Comparison of ENCODE assay signal across 1 cellular context in genomic region chr19:41426952-41427646, GRCh38.
TF ChIP-seq lines count a peak whose summit lies in the region.

Gene B3GNT8 (minus strand): TSS chr19:41427374. CDS start chr19:41426778, 596 bp downstream.

TF ChIP-seq in H1, 55 proteins besides CTCF, POLR2A, EP300 and RAD21:
- TF ChIP-seq CEBPB (IDR thresholded peaks at IDR 0.05; ENCODE audit: low read depth, low read length) (no peak), SIRT6 (IDR thresholded peaks at IDR 0.05; ENCODE audit: low read length) (no peak), RXRA (IDR thresholded peaks at IDR 0.05; ENCODE audit: insufficient read depth, low read depth, low read length) (no peak), JUN (IDR thresholded peaks at IDR 0.05; ENCODE audit: low read depth, low read length) (no peak), BACH1 (IDR thresholded peaks at IDR 0.05; ENCODE audit: low read length) (no peak), SAP30 (IDR thresholded peaks at IDR 0.05; ENCODE audit: insufficient read depth, insufficient replicate concordance, low read length) (no peak), ASH2L (IDR thresholded peaks at IDR 0.05; ENCODE audit: low read length) (no peak), TAF1 (IDR thresholded peaks at IDR 0.05; ENCODE audit: low read depth, low read length) (peak; percentile 72; the same call in 1 of the 2 replicates), SP2 (IDR thresholded peaks at IDR 0.05; ENCODE audit: low read length) (no peak), YY1 (IDR thresholded peaks at IDR 0.05; ENCODE audit: low read depth, low read length) (0 out of 2 replicates have a peak, but pooled peaks have one; percentile 6), CREB1 (IDR thresholded peaks at IDR 0.05) (no peak), EZH2 (IDR thresholded peaks at IDR 0.05; ENCODE audit: low read depth, low read length, severe bottlenecking) (no peak), PHF8 (conservative IDR thresholded peaks at IDR 0.05; ENCODE audit: low read depth, low read length) (peak; percentile 39; the same call in 1 of the 2 replicates)
